Comparison of ENCODE assay signal across 12 cellular contexts in the genomic region with DNA sequence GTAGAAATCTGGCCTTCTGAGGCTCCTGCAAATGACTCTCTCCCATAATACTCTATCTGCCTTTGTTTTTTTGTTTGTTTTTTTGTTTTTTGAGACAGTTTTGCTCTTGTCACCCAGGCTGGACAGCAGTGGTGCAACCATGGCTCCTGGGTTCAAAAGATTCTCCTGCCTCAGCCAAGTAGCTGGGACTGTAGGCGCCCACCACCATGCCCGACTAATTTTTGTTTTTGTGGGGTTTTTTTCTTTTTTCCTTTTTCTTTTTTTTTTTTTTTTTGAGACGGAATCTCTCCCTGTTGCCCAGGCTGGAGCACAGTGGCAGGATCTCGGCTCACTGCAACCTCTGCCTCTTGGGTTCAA. TPM values are rescaled to one million over a fixed set of nuclear protein-coding genes. Genes with fewer than 3 reads are reported as not detected.
DNase-seq lines count a peak whose midpoint lies in the region; TF ChIP-seq lines count a peak whose summit lies in the region.
"Had no signal": no experiment of that assay in that cellular context is flagged by ENCODE, and none has a peak within 500 bp of the region (broad histone marks: within the 10 kb centered on the region; RNA-seq: fewer than 3 reads in every experiment).

No MANE protein-coding gene starts in this region.

- peaks cover 28% of the 10 kb centered on the region for H3K4me1 Mint-ChIP-seq in chondrocyte (ENCODE audit: low read depth)

- no peak overlapping the region for H3K4me2 ChIP-seq in neuronal stem cell (ENCODE audit: insufficient read depth, low read length, poor library complexity, severe bottlenecking)

- TF ChIP-seq CTCF in HEK293 (tag by site-specific recombination; IDR thresholded peaks at IDR 0.05): no peak
- no peak for TF ChIP-seq CTCF in chondrocyte (IDR thresholded peaks at IDR 0.05)

- H3K23ac ChIP-seq in neuronal stem cell (ENCODE audit: low read depth, low read length, poor library complexity): no peak overlapping the region

- peak; percentile 9 for DNase-seq in chondrocyte (ENCODE audit: low spot score)
- DNase-seq in neuronal stem cell (ENCODE audit: low spot score): no peak
- no peak for DNase-seq in NCI-H1694 treated with DMSO at 0.1 percent for 48 hours (lab: John Stamatoyannopoulos, UW)
- DNase-seq in NCI-H1105 (lab: John Stamatoyannopoulos, UW): no peak
- no peak for DNase-seq in posterior cingulate gyrus
- DNase-seq: BE2C; Caco-2; CD8-positive, alpha-beta memory T cell; DND-41; GDM1 had no signal

- no peaks in the 10 kb centered on the region for H3K36me3 Mint-ChIP-seq in chondrocyte (ENCODE audit: low read depth)

- intact Hi-C loops in posterior cingulate gyrus (cut with DNase I): no loop called here

- no peak overlapping the region for H4K8ac ChIP-seq in neuronal stem cell (ENCODE audit: low read depth, low read length)

- CTCF ChIA-PET in HEK293 (lab: Yijun Ruan, JAX): no interaction called here

- WGBS in neuronal stem cell (ENCODE audit: extremely low coverage in 2 of 2, insufficient read length in 2 of 2, insufficient replicate concordance in 1 of 2), 2 donors: no CpG with 5 or more reads among the region's 4 CpGs

- H3K9me3 ChIP-seq in HEK293 (ENCODE audit: control insufficient read depth, insufficient read depth, low read depth, low read length): no peaks in the 10 kb centered on the region
- no peaks in the 10 kb centered on the region for H3K9me3 ChIP-seq in neuronal stem cell (replicated peaks in 1 of 2; ENCODE audit: control insufficient read depth in 2 of 2, insufficient read depth in 1 of 2, low read depth in 1 of 2, low read length in 2 of 2)
- H3K9me3 ChIP-seq: A549, BE2C, Caco-2 had no signal

- H3K36me3 ChIP-seq in HEK293 (ENCODE audit: control insufficient read depth in 2 of 2, insufficient read depth in 1 of 2, low read length in 2 of 2) (no peaks in the 10 kb centered on the region), neuronal stem cell (replicated peaks in 1 of 2; ENCODE audit: control insufficient read depth in 2 of 2, insufficient read depth in 2 of 2, low read length in 2 of 2) (no peaks in the 10 kb centered on the region)
- H3K36me3 ChIP-seq: BE2C had no signal

- no peak overlapping the region for H4K91ac ChIP-seq in neuronal stem cell (ENCODE audit: low read depth, low read length, poor library complexity)

- H3K4me1 ChIP-seq in HEK293 (ENCODE audit: control insufficient read depth, insufficient read depth, low read length) (no peaks in the 10 kb centered on the region; the same call in 1 of the 2 replicates), neuronal stem cell (ENCODE audit: control insufficient read depth in 2 of 2, insufficient read depth in 1 of 2, low read depth in 1 of 2, low read length in 2 of 2) (no peaks in the 10 kb centered on the region)
- H3K4me1 ChIP-seq: BE2C had no signal

- H3K79me1 ChIP-seq in neuronal stem cell (ENCODE audit: low read depth, low read length): no peaks in the 10 kb centered on the region

- H2BK120ac ChIP-seq in neuronal stem cell (ENCODE audit: low read depth, low read length): no peak overlapping the region

- H3K27me3 Mint-ChIP-seq in chondrocyte (ENCODE audit: low read depth): no peaks in the 10 kb centered on the region

- peak overlapping the region; percentile 27 for H3K27ac Mint-ChIP-seq in chondrocyte (ENCODE audit: unreplicated experiment)

- H3K4me3 ChIP-seq in HEK293 (ENCODE audit: low read depth, low read length): no peak overlapping the region
- H3K4me3 ChIP-seq in neuronal stem cell (ENCODE audit: low read length in 2 of 2): no peak overlapping the region
- H3K4me3 ChIP-seq: A549 had no signal

- H3K4ac ChIP-seq in neuronal stem cell (ENCODE audit: low read length): no peak overlapping the region

- H3K27ac ChIP-seq in HEK293 (ENCODE audit: extremely low read depth, low read depth, low read length) (no peak overlapping the region), neuronal stem cell (replicated peaks; ENCODE audit: low read length) (no peak overlapping the region)

- H2BK15ac ChIP-seq in neuronal stem cell (ENCODE audit: low read length): no peak overlapping the region

- H3K18ac ChIP-seq in neuronal stem cell (ENCODE audit: low read length): no peak overlapping the region

- H2BK12ac ChIP-seq in neuronal stem cell (ENCODE audit: low read length): no peak overlapping the region

- POLR2A ChIA-PET in HEK293 (lab: Yijun Ruan, JAX): interaction anchor here (0.9 to 1.5 kb wide), 2 partner anchors 8 to 31 kb away, joined by 3 to 9 read pairs; no protein-coding TSS in a partner anchor

- no peak overlapping the region for H3K14ac ChIP-seq in neuronal stem cell (ENCODE audit: low read length)

- no peak overlapping the region for H2BK5ac ChIP-seq in neuronal stem cell (ENCODE audit: low read length)

- no peak overlapping the region for H3K4me3 Mint-ChIP-seq in chondrocyte (ENCODE audit: unreplicated experiment)
- H3K4me3 Mint-ChIP-seq: CD8-positive, alpha-beta memory T cell had no signal

- H3K9me3 Mint-ChIP-seq in chondrocyte (ENCODE audit: low read depth): no peaks in the 10 kb centered on the region
- H3K9me3 Mint-ChIP-seq: CD8-positive, alpha-beta memory T cell had no signal

- no peak overlapping the region for H3K9ac ChIP-seq in neuronal stem cell (ENCODE audit: low read depth, low read length, poor library complexity)

- H2AK5ac ChIP-seq in neuronal stem cell (ENCODE audit: low read depth, low read length): no peak overlapping the region

- peaks cover 0 to 8% (median 2%) of the 10 kb centered on the region in 3 experiments for H3K27me3 ChIP-seq in neuronal stem cell (ENCODE audit: control insufficient read depth in 3 of 3, insufficient read depth in 3 of 3, low read depth in 1 of 3, low read length in 3 of 3)
- H3K27me3 ChIP-seq: BE2C had no signal

- peak overlapping the region; percentile 60 for H2AFZ ChIP-seq in neuronal stem cell (ENCODE audit: low read length)

TF ChIP-seq in HEK293, 187 proteins besides CTCF, POLR2A, EP300 and RAD21:
- TF ChIP-seq ZNF175 (tag by site-specific recombination; IDR thresholded peaks at IDR 0.05): no peak
- TF ChIP-seq ZNF335 (tag by site-specific recombination; conservative IDR thresholded peaks at IDR 0.05): peak; percentile 84
- TF ChIP-seq EGR2 (tag by site-specific recombination; IDR thresholded peaks at IDR 0.05; ENCODE audit: low read depth): no peak
- peak; percentile 63 for TF ChIP-seq REST (tag by site-specific recombination; IDR thresholded peaks at IDR 0.05)

RNA-seq across cellular contexts. Expression of gene STK38, which starts 16.6 kb away (rescaled TPM):
- total RNA-seq in chondrocyte: 60.4 to 65.1 TPM (median 63.2 TPM) in 3 replicates
- polyA plus RNA-seq in neuronal stem cell (2013, experiment 1 of 2): 12.3 TPM
- 12.3 TPM for polyA plus RNA-seq in neuronal stem cell (2013, experiment 2 of 2)

RNA-seq across cellular contexts. Expression of gene SRSF3, which starts 30.3 kb away (rescaled TPM):
- 180 to 233 TPM (median 191 TPM) in 3 replicates for total RNA-seq in chondrocyte
- polyA plus RNA-seq in neuronal stem cell (2013, experiment 1 of 2): 276 TPM
- 284 TPM for polyA plus RNA-seq in neuronal stem cell (2013, experiment 2 of 2)
